Comparison of ENCODE assay signal across 11 cellular contexts in the genomic region with DNA sequence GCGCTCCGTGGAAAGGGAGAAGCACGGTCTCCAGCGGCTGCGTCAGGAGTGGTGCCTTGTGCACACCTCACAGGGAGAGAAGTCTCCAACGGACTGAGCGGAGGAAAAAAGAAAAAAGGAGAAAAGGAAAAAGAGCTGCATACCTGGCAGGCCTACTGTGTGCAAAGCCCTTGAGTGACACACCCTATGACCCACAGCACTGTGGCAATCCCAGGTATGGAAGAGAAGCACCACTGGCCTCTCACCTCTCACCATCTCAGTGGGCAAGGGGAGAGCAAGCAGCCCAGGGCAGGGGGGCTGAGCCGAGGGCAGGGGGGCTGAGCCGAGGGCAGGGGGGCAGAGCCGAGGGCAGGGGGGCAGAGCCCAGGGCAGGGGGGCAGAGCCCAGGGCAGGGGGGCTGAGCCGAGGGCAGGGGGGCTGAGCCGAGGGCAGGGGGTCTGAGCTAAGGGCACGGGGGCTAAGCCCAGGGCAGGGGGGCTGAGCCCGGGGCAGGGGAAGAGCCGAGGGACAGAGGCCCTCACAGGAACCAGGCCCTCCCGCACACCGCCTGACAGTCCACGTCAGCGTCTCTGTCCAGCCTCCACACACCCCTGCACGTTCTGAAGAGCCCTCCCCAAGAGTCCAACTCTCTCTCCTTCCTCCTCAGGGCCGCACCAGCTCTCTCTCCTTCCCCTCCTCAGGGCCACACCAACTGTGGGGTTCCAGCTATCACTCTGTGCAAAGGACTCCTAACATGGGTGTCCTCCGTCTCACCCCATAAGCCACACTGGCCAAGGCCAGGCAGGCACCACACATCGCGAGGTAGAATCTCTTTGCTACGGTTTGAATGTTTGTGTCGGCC.
DNase-seq lines count a peak whose midpoint lies in the region; ATAC-seq, FAIRE-seq and TF ChIP-seq lines count a peak whose summit lies in the region.
"Had no signal": no experiment of that assay in that cellular context is flagged by ENCODE, and none has a peak within 500 bp of the region (broad histone marks: within the 10 kb centered on the region; RNA-seq: fewer than 3 reads in every experiment).

No MANE protein-coding gene starts in this region.

- H3K27ac Mint-ChIP-seq in activated CD4-positive, alpha-beta T cell treated with anti-CD3 and anti-CD28 coated beads for 36 hours, result peak overlapping the region; percentile 82
- peak overlapping the region; percentile 81 for H3K27ac Mint-ChIP-seq in activated CD8-positive, alpha-beta T cell treated with anti-CD3 and anti-CD28 coated beads for 36 hours

- H3K36me3 Mint-ChIP-seq in activated CD4-positive, alpha-beta T cell treated with anti-CD3 and anti-CD28 coated beads for 36 hours (ENCODE audit: low read depth), result peaks cover 37% of the 10 kb centered on the region
- peaks cover 21% of the 10 kb centered on the region for H3K36me3 Mint-ChIP-seq in activated CD8-positive, alpha-beta T cell treated with anti-CD3 and anti-CD28 coated beads for 36 hours (ENCODE audit: low read depth)

- no peak for ATAC-seq in activated CD4-positive, alpha-beta T cell treated with anti-CD3 and anti-CD28 coated beads for 36 hours
- ATAC-seq in activated CD8-positive, alpha-beta T cell treated with anti-CD3 and anti-CD28 coated beads for 36 hours, result no peak
- ATAC-seq in left ventricle myocardium superior (no peak), gastrocnemius medialis (peak; percentile 1 to 2)

- H3K4me3 ChIP-seq in gastrocnemius medialis, result peak overlapping the region; percentile 23 to 36 (median 30)
- H3K4me3 ChIP-seq: esophagus squamous epithelium had no signal

- no peaks in the 10 kb centered on the region for H3K27me3 Mint-ChIP-seq in activated CD4-positive, alpha-beta T cell treated with anti-CD3 and anti-CD28 coated beads for 36 hours
- no peaks in the 10 kb centered on the region for H3K27me3 Mint-ChIP-seq in activated CD8-positive, alpha-beta T cell treated with anti-CD3 and anti-CD28 coated beads for 36 hours

- no peaks in the 10 kb centered on the region for H3K9me3 Mint-ChIP-seq in activated CD4-positive, alpha-beta T cell treated with anti-CD3 and anti-CD28 coated beads for 36 hours (ENCODE audit: low read depth)
- no peaks in the 10 kb centered on the region for H3K9me3 Mint-ChIP-seq in activated CD8-positive, alpha-beta T cell treated with anti-CD3 and anti-CD28 coated beads for 36 hours

- POLR2A ChIA-PET in activated CD4-positive, alpha-beta T cell treated with anti-CD3 and anti-CD28 coated beads for 36 hours (lab: Charles Lee), result interaction anchor here (1.0 to 1.7 kb wide), 3 partner anchors 7 to 165 kb away, joined by 3 to 4 read pairs (median 4); no protein-coding TSS in a partner anchor
- POLR2A ChIA-PET in activated CD8-positive, alpha-beta T cell treated with anti-CD3 and anti-CD28 coated beads for 36 hours (lab: Charles Lee), result interaction anchor here (0.9 to 1.5 kb wide), 3 partner anchors 8 to 163 kb away, joined by 3 to 4 read pairs (median 3); no protein-coding TSS in a partner anchor

- DNase-seq in activated CD4-positive, alpha-beta T cell treated with anti-CD3 and anti-CD28 coated beads for 36 hours, result no peak
- no peak for DNase-seq in activated CD4-positive, alpha-beta T cell treated with anti-CD3 and anti-CD28 coated beads for 1 hour
- DNase-seq in activated CD8-positive, alpha-beta T cell treated with anti-CD3 and anti-CD28 coated beads for 36 hours, result no peak
- DNase-seq in left ventricle myocardium superior (peak; percentile 16), gastrocnemius medialis (no peak), DMS153 (lab: John Stamatoyannopoulos, UW) (no peak), kidney tubule cell (ENCODE audit: low spot score) (no peak), HTR-8/SVneo (ENCODE audit: insufficient read length, low spot score) (no peak)
- DNase-seq: esophagus squamous epithelium, Karpas-422 had no signal

- peak; percentile 2 to 9 for TF ChIP-seq POLR2A in gastrocnemius medialis (IDR thresholded peaks at IDR 0.05)

- FAIRE-seq in HTR-8/SVneo (lab: Jason Lieb, UNC), result no peak
- FAIRE-seq: urothelium cell line had no signal

- CTCF ChIA-PET in activated CD4-positive, alpha-beta T cell treated with anti-CD3 and anti-CD28 coated beads for 36 hours (lab: Charles Lee), result no interaction called here
- CTCF ChIA-PET in activated CD8-positive, alpha-beta T cell treated with anti-CD3 and anti-CD28 coated beads for 36 hours (lab: Charles Lee), result interaction anchor here (1.0 to 1.3 kb wide), 4 partner anchors 9 to 76 kb away, joined by 3 read pairs; no protein-coding TSS in a partner anchor

- peaks cover 90 to 91% of the 10 kb centered on the region in 2 donors for H3K4me1 ChIP-seq in gastrocnemius medialis

- H3K9me3 ChIP-seq in gastrocnemius medialis, result no peaks in the 10 kb centered on the region
- H3K9me3 ChIP-seq: esophagus squamous epithelium had no signal

- H3K36me3 ChIP-seq in gastrocnemius medialis, result no peaks in the 10 kb centered on the region

- in situ Hi-C loops in gastrocnemius medialis (cut with MboI; ENCODE audit: low sequenced_read_pairs in 4 of 4), result no loop called here

- peak overlapping the region; percentile 49 for H3K4me3 Mint-ChIP-seq in activated CD4-positive, alpha-beta T cell treated with anti-CD3 and anti-CD28 coated beads for 36 hours
- peak overlapping the region; percentile 38 for H3K4me3 Mint-ChIP-seq in activated CD8-positive, alpha-beta T cell treated with anti-CD3 and anti-CD28 coated beads for 36 hours

- H3K27ac ChIP-seq in gastrocnemius medialis, result peak overlapping the region; percentile 92 to 96 (median 93)

- TF ChIP-seq CTCF in activated CD8-positive, alpha-beta T cell treated with anti-CD3 and anti-CD28 coated beads for 36 hours (IDR thresholded peaks at IDR 0.05), result no peak
- TF ChIP-seq CTCF in gastrocnemius medialis (IDR thresholded peaks at IDR 0.05 in 4 of 5, conservative IDR thresholded peaks at IDR 0.05 in 1 of 5), result no peak

- H3K4me1 Mint-ChIP-seq in activated CD4-positive, alpha-beta T cell treated with anti-CD3 and anti-CD28 coated beads for 36 hours, result peaks cover 94% of the 10 kb centered on the region
- peaks cover 96% of the 10 kb centered on the region for H3K4me1 Mint-ChIP-seq in activated CD8-positive, alpha-beta T cell treated with anti-CD3 and anti-CD28 coated beads for 36 hours (ENCODE audit: low read depth)

- intact Hi-C loops in activated CD4-positive, alpha-beta T cell treated with anti-CD3 and anti-CD28 coated beads for 36 hours (cut with DNase I, micrococcal nuclease), result loop anchor here (5.0 kb wide), 2 partner anchors 39 to 99 kb away; no protein-coding TSS in a partner anchor
- intact Hi-C loops in activated CD8-positive, alpha-beta T cell treated with anti-CD3 and anti-CD28 coated beads for 36 hours (cut with micrococcal nuclease), result no loop called here
- intact Hi-C loops in left ventricle myocardium superior (cut with micrococcal nuclease), result no loop called here
- intact Hi-C loops in gastrocnemius medialis (cut with DNase I; ENCODE audit: low total_unique reads), result loop anchor here (5.0 kb wide), 1 partner anchor 164 kb away; no protein-coding TSS in a partner anchor

- no peaks in the 10 kb centered on the region for H3K27me3 ChIP-seq in gastrocnemius medialis
- H3K27me3 ChIP-seq: esophagus squamous epithelium had no signal

Comparison
In these comparisons a context has a peak if more than half of its experiments do, and no peak if none do; other contexts are left out.
1. ATAC-seq: peak in gastrocnemius medialis (2 of 2); none in activated CD4-positive, alpha-beta T cell treated with anti-CD3 and anti-CD28 coated beads for 36 hours (single experiment), activated CD8-positive, alpha-beta T cell treated with anti-CD3 and anti-CD28 coated beads for 36 hours (single experiment) and left ventricle myocardium superior (single experiment).
2. intact Hi-C loops: an anchor here in activated CD4-positive, alpha-beta T cell treated with anti-CD3 and anti-CD28 coated beads for 36 hours (5.0 kb wide) and gastrocnemius medialis (5.0 kb wide); none called in activated CD8-positive, alpha-beta T cell treated with anti-CD3 and anti-CD28 coated beads for 36 hours and left ventricle myocardium superior.